8 cellular contexts compared by ENCODE assay signal in the genomic region with DNA sequence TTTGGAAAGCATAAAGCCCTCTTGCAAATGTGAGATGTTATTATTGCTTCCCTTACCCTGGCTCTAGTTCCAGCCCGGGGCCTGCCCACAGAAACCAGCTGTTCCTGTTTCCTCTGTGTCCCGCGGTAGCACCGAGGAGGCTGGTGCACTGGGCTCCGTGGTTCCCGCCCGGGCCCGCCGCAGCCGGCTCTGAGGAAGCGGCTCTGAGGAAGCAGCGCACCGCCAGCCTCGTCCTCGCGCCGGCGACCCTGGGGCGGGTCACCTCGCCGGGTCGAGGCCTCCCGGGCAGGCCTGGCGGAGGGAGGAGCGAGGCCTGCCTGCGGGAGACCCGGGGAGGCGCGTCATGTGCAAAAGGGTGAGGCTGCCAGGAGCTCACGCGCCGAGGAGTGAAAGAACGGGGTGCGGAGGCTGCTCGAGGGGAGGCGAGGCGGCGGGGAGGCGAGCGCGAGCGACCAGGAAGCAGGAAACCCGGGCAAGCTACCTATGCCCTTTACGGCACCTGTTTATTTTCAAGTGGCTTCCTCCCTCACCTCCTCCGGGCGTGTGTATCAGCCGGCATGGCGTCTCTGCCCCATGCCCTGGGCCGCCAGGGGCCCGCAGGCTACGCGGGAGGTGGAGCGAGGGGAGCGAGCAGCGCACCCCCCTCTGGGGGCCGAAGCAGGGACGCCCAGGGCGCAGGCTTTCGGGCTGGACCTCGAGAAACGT.
DNase-seq lines count a peak whose midpoint lies in the region; ATAC-seq and TF ChIP-seq lines count a peak whose summit lies in the region.

No MANE protein-coding gene starts in this region.

- intact Hi-C loops in colonic mucosa (cut with DNase I): no loop called here

- ATAC-seq in GM21447 (IDR thresholded peaks at IDR 0.05; ENCODE audit: unreplicated experiment): peak; percentile 77
- ATAC-seq in left lobe of liver: peak; percentile 87

- H3K79me2 ChIP-seq in MM.1S (ENCODE audit: low read length): no peaks in the 10 kb centered on the region

- no peaks in the 10 kb centered on the region for H3F3A ChIP-seq in MM.1S (ENCODE audit: insufficient read depth, low read length)

- H4K20me1 ChIP-seq in MM.1S (ENCODE audit: insufficient read depth, low read length): no peaks in the 10 kb centered on the region

- H3K27me3 ChIP-seq in colonic mucosa: no peaks in the 10 kb centered on the region
- H3K27me3 ChIP-seq in MM.1S (replicated peaks; ENCODE audit: insufficient read depth, low read length): no peaks in the 10 kb centered on the region

- H3K27ac ChIP-seq in colonic mucosa: peak overlapping the region; percentile 72
- no peak overlapping the region for H3K27ac ChIP-seq in MM.1S (ENCODE audit: low read length)

- H3K9ac ChIP-seq in colonic mucosa (ENCODE audit: low read depth in 2 of 2, low read length in 2 of 2) (peak overlapping the region; percentile 67 to 70), MM.1S (ENCODE audit: low read length) (no peak overlapping the region)

- TF ChIP-seq CTCF in colonic mucosa (IDR thresholded peaks at IDR 0.05): no peak
- TF ChIP-seq CTCF in MM.1S (IDR thresholded peaks at IDR 0.05; ENCODE audit: low read length): no peak

- no peaks in the 10 kb centered on the region for H3K36me3 ChIP-seq in colonic mucosa
- no peaks in the 10 kb centered on the region for H3K36me3 ChIP-seq in MM.1S (replicated peaks; ENCODE audit: insufficient read depth, low read length)

- H3K4me1 ChIP-seq in colonic mucosa (no peaks in the 10 kb centered on the region), MM.1S (ENCODE audit: low read length) (no peaks in the 10 kb centered on the region)

- DNase-seq in EL: peak; percentile 58
- peak; percentile 83 for DNase-seq in KBM-7
- DNase-seq in activated CD4-positive, alpha-beta T cell treated with anti-CD3 and anti-CD28 coated beads for 24 hours (ENCODE audit: low read depth in 2 of 2): peak; percentile 10 to 14
- peak; percentile 66 for DNase-seq in colonic mucosa
- peak; percentile 51 for DNase-seq in left lobe of liver (ENCODE audit: low spot score)
- DNase-seq in stimulated activated CD4-positive, alpha-beta T cell treated with anti-CD3 and anti-CD28 coated beads, Interleukin-2, amount 100 ng/mL, for 48 hours: peak; percentile 25 to 37
- no peak for DNase-seq in MM.1S

- no peak overlapping the region for H2AFZ ChIP-seq in MM.1S (ENCODE audit: low read length)

- in situ Hi-C loops in KBM-7 (cut with MboI; ENCODE audit: low pct_unique_long_range_greater_than_20kb, low sequenced_read_pairs): no loop called here

- H3K9me3 ChIP-seq in colonic mucosa (no peaks in the 10 kb centered on the region), MM.1S (replicated peaks; ENCODE audit: insufficient read depth, low read length) (no peaks in the 10 kb centered on the region)

- H3K4me3 ChIP-seq in colonic mucosa (peak overlapping the region; percentile 45), MM.1S (ENCODE audit: low read length) (no peak overlapping the region)

- no peak overlapping the region for H3K4me2 ChIP-seq in MM.1S (ENCODE audit: low read depth, low read length)

- no peaks in the 10 kb centered on the region for H3K9me2 ChIP-seq in MM.1S (replicated peaks; ENCODE audit: insufficient read depth, low read length)
